11 cellular contexts compared by ENCODE assay signal in the genomic region with DNA sequence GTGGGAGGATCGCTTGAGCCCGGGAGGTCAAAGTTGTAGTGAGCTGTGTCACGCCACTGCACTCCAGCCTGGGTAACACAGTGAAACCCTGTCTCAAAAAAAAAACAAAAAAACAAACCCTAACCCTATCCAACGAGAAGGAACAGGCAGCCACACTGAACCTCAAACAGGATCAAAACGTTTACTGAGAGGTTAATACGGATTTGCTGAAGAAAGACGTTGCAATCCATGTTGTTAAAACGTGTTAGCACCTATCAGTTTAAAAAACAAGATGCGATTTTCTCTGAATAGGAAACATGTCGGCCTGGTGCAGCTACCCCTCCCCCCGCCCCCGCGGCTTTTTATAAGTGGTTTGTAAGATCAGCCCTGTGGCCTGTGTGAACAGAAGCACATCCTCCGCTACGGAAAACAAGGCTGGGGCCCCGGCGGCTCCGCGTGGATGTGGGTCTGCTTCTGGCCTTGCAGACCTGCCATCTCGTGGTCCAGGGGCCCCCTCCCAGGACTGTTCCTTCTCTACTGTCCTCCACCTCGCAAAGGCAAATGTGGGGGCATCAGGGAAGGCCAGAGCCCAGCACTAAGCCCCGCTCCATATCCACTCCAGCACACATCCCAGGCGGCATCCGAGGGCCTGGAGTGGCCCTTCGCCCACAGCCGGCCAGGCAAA. TPM values are rescaled to one million over a fixed set of nuclear protein-coding genes. Genes with fewer than 3 reads are reported as not detected.
DNase-seq lines count a peak whose midpoint lies in the region; ATAC-seq and TF ChIP-seq lines count a peak whose summit lies in the region.
"Had no signal": no experiment of that assay in that cellular context is flagged by ENCODE, and none has a peak within 500 bp of the region (broad histone marks: within the 10 kb centered on the region; RNA-seq: fewer than 3 reads in every experiment).

No MANE protein-coding gene starts in this region.

- POLR2A ChIA-PET in HEK293 (lab: Yijun Ruan, JAX): interaction anchor here (1.3 kb wide), 1 partner anchor 10 kb away, joined by 5 read pairs; no protein-coding TSS in a partner anchor

- H3K9ac ChIP-seq in smooth muscle cell (ENCODE audit: low read depth): no peak overlapping the region

- ATAC-seq in T-helper 17 cell (peak; percentile 94), HG02759 (IDR thresholded peaks at IDR 0.05; ENCODE audit: unreplicated experiment) (no peak), HG02571 (IDR thresholded peaks at IDR 0.05; ENCODE audit: unreplicated experiment) (no peak)

- H3K27ac ChIP-seq in HEK293 (ENCODE audit: extremely low read depth, low read depth, low read length) (no peak overlapping the region), smooth muscle cell (ENCODE audit: low read depth) (no peak overlapping the region)
- H3K27ac ChIP-seq: neutrophil had no signal

- no peaks in the 10 kb centered on the region for H3K79me2 ChIP-seq in smooth muscle cell (ENCODE audit: low read depth)

- H3K4me1 ChIP-seq in HEK293 (ENCODE audit: control insufficient read depth, insufficient read depth, low read length) (no peaks in the 10 kb centered on the region), smooth muscle cell (ENCODE audit: low read depth) (no peaks in the 10 kb centered on the region)

- H3K36me3 ChIP-seq in HEK293 (ENCODE audit: control insufficient read depth in 2 of 2, insufficient read depth in 1 of 2, low read length in 2 of 2): no peaks in the 10 kb centered on the region
- no peaks in the 10 kb centered on the region for H3K36me3 ChIP-seq in smooth muscle cell (ENCODE audit: low read depth)
- H3K36me3 ChIP-seq: neutrophil had no signal

- 57% methylated on average over 26 of the region's 26 CpGs for WGBS in smooth muscle cell (ENCODE audit: low lambda C conversion rate)

- H2AFZ ChIP-seq in smooth muscle cell (ENCODE audit: low read depth): no peak overlapping the region

- no peaks in the 10 kb centered on the region for H3K9me3 ChIP-seq in HEK293 (ENCODE audit: control insufficient read depth, insufficient read depth, low read depth, low read length)
- H3K9me3 ChIP-seq in T-helper 17 cell (ENCODE audit: control insufficient read depth, low read length, poor library complexity, severe bottlenecking): no peaks in the 10 kb centered on the region
- no peaks in the 10 kb centered on the region for H3K9me3 ChIP-seq in smooth muscle cell (replicated peaks; ENCODE audit: low read depth)
- H3K9me3 ChIP-seq: neutrophil had no signal

- H3K27me3 Mint-ChIP-seq in T-helper 17 cell: no peaks in the 10 kb centered on the region

- H3K4me3 Mint-ChIP-seq in T-helper 17 cell: peak overlapping the region; percentile 76

- H3K27me3 ChIP-seq in smooth muscle cell (ENCODE audit: low read depth): no peaks in the 10 kb centered on the region

- H4K20me1 ChIP-seq in smooth muscle cell (ENCODE audit: low read depth): no peaks in the 10 kb centered on the region

- DNase-seq in T-helper 17 cell (peak in 1 of 3 donors; percentile 37), activated gamma-delta T cell (lab: John Stamatoyannopoulos, UW) (peak; percentile 31), smooth muscle cell (lab: John Stamatoyannopoulos, UW; ENCODE audit: unreplicated experiment) (no peak), kidney tubule cell (ENCODE audit: low spot score) (no peak), Ammon's horn (ENCODE audit: low spot score) (no peak)
- DNase-seq: DMS 273 treated with DMSO at 0.1 percent for 48 hours had no signal

- CTCF ChIA-PET in HEK293 (lab: Yijun Ruan, JAX): interaction anchor here (0.6 kb wide), 1 partner anchor 197 kb away, joined by 4 read pairs; no protein-coding TSS in a partner anchor

- no peaks in the 10 kb centered on the region for H3F3A ChIP-seq in smooth muscle cell (ENCODE audit: low read depth)

- H3K27ac Mint-ChIP-seq in T-helper 17 cell: peak overlapping the region; percentile 61

- H3K4me1 Mint-ChIP-seq in T-helper 17 cell: peaks cover 8% of the 10 kb centered on the region

- H3K36me3 Mint-ChIP-seq in T-helper 17 cell (ENCODE audit: low read depth): no peaks in the 10 kb centered on the region

- H3K4me3 ChIP-seq in HEK293 (ENCODE audit: low read depth, low read length) (no peak overlapping the region), smooth muscle cell (no peak overlapping the region)

- H3K4me2 ChIP-seq in smooth muscle cell: peak overlapping the region; percentile 48

- TF ChIP-seq CTCF in HEK293 (tag by site-specific recombination; IDR thresholded peaks at IDR 0.05): no peak
- TF ChIP-seq CTCF in smooth muscle cell (IDR thresholded peaks at IDR 0.05; ENCODE audit: borderline replicate concordance, insufficient read depth, poor library complexity, severe bottlenecking): no peak

TF ChIP-seq in HEK293, 187 proteins besides CTCF, POLR2A, EP300 and RAD21:
- TF ChIP-seq OSR2 (tag by site-specific recombination; IDR thresholded peaks at IDR 0.05) (0 out of 2 replicates have a peak, but pooled peaks have one; percentile 7), MEIS1 (CRISPR knock-in tag; IDR thresholded peaks at IDR 0.05; ENCODE audit: borderline replicate concordance) (no peak), ZNF600 (tag by site-specific recombination; IDR thresholded peaks at IDR 0.05) (peak; percentile 77)

RNA-seq across cellular contexts. Expression of gene SLC2A4RG, which starts 11.4 kb away (rescaled TPM):
- total RNA-seq in T-helper 17 cell (100 to 1,000 TPM in 1 of 2 donors, 10 to 100 TPM in 1; 98.1 to 103 TPM), smooth muscle cell (24.4 and 43.7 TPM in 2 replicates)
- polyA plus RNA-seq in smooth muscle cell: 45.6 and 58.4 TPM in 2 replicates

RNA-seq across cellular contexts. Expression of gene LIME1, which starts 14.5 kb away (rescaled TPM):
- 100 to 1,000 TPM; 156 to 179 TPM for total RNA-seq in T-helper 17 cell
- 2.9 and 7.2 TPM in 2 replicates for total RNA-seq in smooth muscle cell
- 6.0 and 6.9 TPM in 2 replicates for polyA plus RNA-seq in smooth muscle cell

RNA-seq across cellular contexts. Expression of gene ZGPAT, which starts 43.1 kb away (rescaled TPM):
- 10 to 100 TPM; 35.0 to 39.8 TPM for total RNA-seq in T-helper 17 cell
- total RNA-seq in smooth muscle cell: 8.3 and 13.8 TPM in 2 replicates
- 32.3 and 36.2 TPM in 2 replicates for polyA plus RNA-seq in smooth muscle cell

RNA-seq across cellular contexts. Expression of gene ARFRP1, which starts 43.2 kb away (rescaled TPM):
- total RNA-seq in T-helper 17 cell: 10 to 100 TPM; 44.0 to 53.2 TPM
- total RNA-seq in smooth muscle cell: 11.8 and 27.4 TPM in 2 replicates
- 42.3 and 51.9 TPM in 2 replicates for polyA plus RNA-seq in smooth muscle cell

RNA-seq across cellular contexts. Expression of gene TNFRSF6B, which starts 54.5 kb away (rescaled TPM):
- total RNA-seq in T-helper 17 cell (not detected), smooth muscle cell (9.2 and 13.1 TPM in 2 replicates)
- 13.1 and 17.1 TPM in 2 replicates for polyA plus RNA-seq in smooth muscle cell
- total RNA-seq: T-helper 2 cell treated with Interferon-gamma antibody and Interleukin-4, amounts not matched to agents 100 ng/mL and 5 ng/mL, for 36 hours had no signal

Comparison
In these comparisons a context has a peak if more than half of its experiments do, and no peak if none do; other contexts are left out.
1. RNA of gene LIME1, which starts 14.5 kb away (total RNA-seq): 156 to 179 TPM in T-helper 17 cell; 2.9 to 7.2 TPM in smooth muscle cell; every median in the first group is over 10 times any median in the second.